Comparison of ENCODE assay signal across 1 cellular context in the genomic region with DNA sequence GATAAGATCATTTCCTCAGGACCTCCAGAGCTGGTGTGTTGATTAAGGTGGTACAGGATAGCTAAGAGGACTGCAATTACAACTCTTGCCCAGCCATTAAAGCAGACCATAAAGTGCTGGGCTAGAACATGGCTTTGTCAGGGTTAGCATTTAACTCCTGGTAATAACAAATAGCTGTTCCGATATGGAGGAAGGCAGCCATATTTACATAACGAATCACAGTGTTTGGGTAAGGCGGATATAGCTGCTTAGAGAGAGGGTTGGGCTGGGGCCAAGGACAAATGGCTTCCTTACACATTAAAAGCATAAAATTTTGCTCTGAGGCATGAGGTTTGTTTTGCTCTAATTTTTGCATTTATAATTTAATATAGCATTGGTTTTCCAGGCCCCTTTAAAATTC.
TF ChIP-seq lines count a peak whose summit lies in the region.

No MANE protein-coding gene starts in this region.

TF ChIP-seq in HepG2, 621 proteins besides CTCF, POLR2A, EP300 and RAD21 (continued from another document and continues in another):
- TF ChIP-seq, protein P1, sequence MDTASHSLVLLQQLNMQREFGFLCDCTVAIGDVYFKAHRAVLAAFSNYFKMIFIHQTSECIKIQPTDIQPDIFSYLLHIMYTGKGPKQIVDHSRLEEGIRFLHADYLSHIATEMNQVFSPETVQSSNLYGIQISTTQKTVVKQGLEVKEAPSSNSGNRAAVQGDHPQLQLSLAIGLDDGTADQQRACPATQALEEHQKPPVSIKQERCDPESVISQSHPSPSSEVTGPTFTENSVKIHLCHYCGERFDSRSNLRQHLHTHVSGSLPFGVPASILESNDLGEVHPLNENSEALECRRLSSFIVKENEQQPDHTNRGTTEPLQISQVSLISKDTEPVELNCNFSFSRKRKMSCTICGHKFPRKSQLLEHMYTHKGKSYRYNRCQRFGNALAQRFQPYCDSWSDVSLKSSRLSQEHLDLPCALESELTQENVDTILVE (CRISPR knock-in tag; IDR thresholded peaks at IDR 0.05), result no peak
- no peak for TF ChIP-seq ZNF343 (CRISPR knock-in tag; IDR thresholded peaks at IDR 0.05)
- TF ChIP-seq CHD2 (IDR thresholded peaks at IDR 0.05; ENCODE audit: low read depth, low read length), result no peak
- TF ChIP-seq RBAK (CRISPR knock-in tag; IDR thresholded peaks at IDR 0.05), result no peak
- no peak for TF ChIP-seq ZBTB8A (CRISPR knock-in tag; IDR thresholded peaks at IDR 0.05; ENCODE audit: borderline replicate concordance, low read depth)
- TF ChIP-seq, protein P2, sequence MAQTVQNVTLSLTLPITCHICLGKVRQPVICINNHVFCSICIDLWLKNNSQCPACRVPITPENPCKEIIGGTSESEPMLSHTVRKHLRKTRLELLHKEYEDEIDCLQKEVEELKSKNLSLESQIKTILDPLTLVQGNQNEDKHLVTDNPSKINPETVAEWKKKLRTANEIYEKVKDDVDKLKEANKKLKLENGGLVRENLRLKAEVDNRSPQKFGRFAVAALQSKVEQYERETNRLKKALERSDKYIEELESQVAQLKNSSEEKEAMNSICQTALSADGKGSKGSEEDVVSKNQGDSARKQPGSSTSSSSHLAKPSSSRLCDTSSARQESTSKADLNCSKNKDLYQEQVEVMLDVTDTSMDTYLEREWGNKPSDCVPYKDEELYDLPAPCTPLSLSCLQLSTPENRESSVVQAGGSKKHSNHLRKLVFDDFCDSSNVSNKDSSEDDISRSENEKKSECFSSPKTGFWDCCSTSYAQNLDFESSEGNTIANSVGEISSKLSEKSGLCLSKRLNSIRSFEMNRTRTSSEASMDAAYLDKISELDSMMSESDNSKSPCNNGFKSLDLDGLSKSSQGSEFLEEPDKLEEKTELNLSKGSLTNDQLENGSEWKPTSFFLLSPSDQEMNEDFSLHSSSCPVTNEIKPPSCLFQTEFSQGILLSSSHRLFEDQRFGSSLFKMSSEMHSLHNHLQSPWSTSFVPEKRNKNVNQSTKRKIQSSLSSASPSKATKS (CRISPR knock-in tag; IDR thresholded peaks at IDR 0.05), result no peak
- TF ChIP-seq RCOR2 (CRISPR knock-in tag; IDR thresholded peaks at IDR 0.05), result 0 out of 2 replicates have a peak, but pooled peaks have one; percentile 55
- no peak for TF ChIP-seq NFE2 (CRISPR knock-in tag; IDR thresholded peaks at IDR 0.05)
- TF ChIP-seq PLRG1 (conservative IDR thresholded peaks at IDR 0.05), result no peak
- no peak; the same call in 1 of the 2 replicates for TF ChIP-seq FOXO1 (CRISPR knock-in tag; IDR thresholded peaks at IDR 0.05)
- TF ChIP-seq ZNF292 (CRISPR knock-in tag; IDR thresholded peaks at IDR 0.05; ENCODE audit: borderline replicate concordance, low read depth), result no peak
- TF ChIP-seq PCBP1 (IDR thresholded peaks at IDR 0.05; ENCODE audit: borderline replicate concordance, low read depth, low read length), result no peak
- TF ChIP-seq, protein P3, sequence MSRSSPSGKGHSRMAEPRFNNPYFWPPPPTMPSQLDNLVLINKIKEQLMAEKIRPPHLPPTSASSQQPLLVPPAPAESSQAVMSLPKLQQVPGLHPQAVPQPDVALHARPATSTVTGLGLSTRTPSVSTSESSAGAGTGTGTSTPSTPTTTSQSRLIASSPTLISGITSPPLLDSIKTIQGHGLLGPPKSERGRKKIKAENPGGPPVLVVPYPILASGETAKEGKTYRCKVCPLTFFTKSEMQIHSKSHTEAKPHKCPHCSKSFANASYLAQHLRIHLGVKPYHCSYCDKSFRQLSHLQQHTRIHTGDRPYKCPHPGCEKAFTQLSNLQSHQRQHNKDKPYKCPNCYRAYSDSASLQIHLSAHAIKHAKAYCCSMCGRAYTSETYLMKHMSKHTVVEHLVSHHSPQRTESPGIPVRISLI (CRISPR knock-in tag; IDR thresholded peaks at IDR 0.05; ENCODE audit: borderline replicate concordance), result no peak
- no peak for TF ChIP-seq ZNF263 (CRISPR knock-in tag; IDR thresholded peaks at IDR 0.05)
- no peak for TF ChIP-seq SCMH1 (CRISPR knock-in tag; IDR thresholded peaks at IDR 0.05; ENCODE audit: borderline replicate concordance)
- no peak for TF ChIP-seq SALL2 (CRISPR knock-in tag; IDR thresholded peaks at IDR 0.05)
- TF ChIP-seq RBM39 (IDR thresholded peaks at IDR 0.05; ENCODE audit: low read depth, low read length, poor library complexity, severe bottlenecking), result no peak
- no peak for TF ChIP-seq ZNF674 (CRISPR knock-in tag; IDR thresholded peaks at IDR 0.05; ENCODE audit: low read depth)
- TF ChIP-seq U2AF2 (IDR thresholded peaks at IDR 0.05; ENCODE audit: low read depth, low read length), result no peak
- TF ChIP-seq, protein P4, sequence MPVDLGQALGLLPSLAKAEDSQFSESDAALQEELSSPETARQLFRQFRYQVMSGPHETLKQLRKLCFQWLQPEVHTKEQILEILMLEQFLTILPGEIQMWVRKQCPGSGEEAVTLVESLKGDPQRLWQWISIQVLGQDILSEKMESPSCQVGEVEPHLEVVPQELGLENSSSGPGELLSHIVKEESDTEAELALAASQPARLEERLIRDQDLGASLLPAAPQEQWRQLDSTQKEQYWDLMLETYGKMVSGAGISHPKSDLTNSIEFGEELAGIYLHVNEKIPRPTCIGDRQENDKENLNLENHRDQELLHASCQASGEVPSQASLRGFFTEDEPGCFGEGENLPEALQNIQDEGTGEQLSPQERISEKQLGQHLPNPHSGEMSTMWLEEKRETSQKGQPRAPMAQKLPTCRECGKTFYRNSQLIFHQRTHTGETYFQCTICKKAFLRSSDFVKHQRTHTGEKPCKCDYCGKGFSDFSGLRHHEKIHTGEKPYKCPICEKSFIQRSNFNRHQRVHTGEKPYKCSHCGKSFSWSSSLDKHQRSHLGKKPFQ (CRISPR knock-in tag; IDR thresholded peaks at IDR 0.05; ENCODE audit: insufficient replicate concordance), result no peak
- no peak for TF ChIP-seq ZNF556 (CRISPR knock-in tag; IDR thresholded peaks at IDR 0.05; ENCODE audit: borderline replicate concordance)
- no peak for TF ChIP-seq SP4 (CRISPR knock-in tag; IDR thresholded peaks at IDR 0.05)
- TF ChIP-seq, protein P5, sequence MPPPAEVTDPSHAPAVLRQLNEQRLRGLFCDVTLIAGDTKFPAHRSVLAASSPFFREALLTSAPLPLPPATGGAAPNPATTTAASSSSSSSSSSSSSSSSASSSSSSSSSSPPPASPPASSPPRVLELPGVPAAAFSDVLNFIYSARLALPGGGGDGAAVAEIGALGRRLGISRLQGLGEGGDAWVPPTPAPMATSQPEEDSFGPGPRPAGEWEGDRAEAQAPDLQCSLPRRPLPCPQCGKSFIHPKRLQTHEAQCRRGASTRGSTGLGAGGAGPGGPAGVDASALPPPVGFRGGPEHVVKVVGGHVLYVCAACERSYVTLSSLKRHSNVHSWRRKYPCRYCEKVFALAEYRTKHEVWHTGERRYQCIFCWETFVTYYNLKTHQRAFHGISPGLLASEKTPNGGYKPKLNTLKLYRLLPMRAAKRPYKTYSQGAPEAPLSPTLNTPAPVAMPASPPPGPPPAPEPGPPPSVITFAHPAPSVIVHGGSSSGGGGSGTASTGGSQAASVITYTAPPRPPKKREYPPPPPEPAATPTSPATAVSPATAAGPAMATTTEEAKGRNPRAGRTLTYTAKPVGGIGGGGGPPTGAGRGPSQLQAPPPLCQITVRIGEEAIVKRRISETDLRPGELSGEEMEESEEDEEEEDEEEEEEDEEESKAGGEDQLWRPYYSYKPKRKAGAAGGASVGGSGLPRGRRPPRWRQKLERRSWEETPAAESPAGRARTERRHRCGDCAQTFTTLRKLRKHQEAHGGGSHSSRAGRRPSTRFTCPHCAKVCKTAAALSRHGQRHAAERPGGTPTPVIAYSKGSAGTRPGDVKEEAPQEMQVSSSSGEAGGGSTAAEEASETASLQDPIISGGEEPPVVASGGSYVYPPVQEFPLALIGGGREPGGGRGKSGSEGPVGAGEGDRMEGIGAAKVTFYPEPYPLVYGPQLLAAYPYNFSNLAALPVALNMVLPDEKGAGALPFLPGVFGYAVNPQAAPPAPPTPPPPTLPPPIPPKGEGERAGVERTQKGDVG (CRISPR knock-in tag; IDR thresholded peaks at IDR 0.05; ENCODE audit: borderline replicate concordance), result no peak
- peak; percentile 68 for TF ChIP-seq GATAD2A (CRISPR knock-in tag; IDR thresholded peaks at IDR 0.05)
- TF ChIP-seq RFX1 (IDR thresholded peaks at IDR 0.05), result no peak
- TF ChIP-seq MZF1 (CRISPR knock-in tag; IDR thresholded peaks at IDR 0.05; ENCODE audit: borderline replicate concordance), result no peak
- TF ChIP-seq KLF16 (CRISPR knock-in tag; IDR thresholded peaks at IDR 0.05), result no peak
- TF ChIP-seq, protein P6, sequence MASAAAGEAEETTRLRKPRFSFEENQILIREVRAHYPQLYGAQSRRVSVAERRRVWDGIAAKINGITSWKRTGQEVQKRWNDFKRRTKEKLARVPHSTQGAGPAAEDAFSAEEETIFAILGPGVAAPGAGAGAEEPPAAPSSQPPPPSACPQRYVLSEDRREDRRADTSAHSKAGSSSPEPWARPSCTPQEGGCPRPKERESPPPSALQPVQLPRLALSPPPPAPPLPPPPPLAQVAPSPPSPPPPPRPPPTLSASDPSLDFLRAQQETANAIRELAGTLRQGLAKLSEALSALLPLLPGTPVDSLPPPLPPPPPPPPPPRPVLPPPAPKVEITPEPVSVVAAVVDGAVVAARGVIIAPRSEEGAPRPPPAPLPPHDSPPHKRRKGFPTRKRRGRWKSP (CRISPR knock-in tag; IDR thresholded peaks at IDR 0.05), result no peak
- no peak for TF ChIP-seq ATM (IDR thresholded peaks at IDR 0.05; ENCODE audit: borderline replicate concordance)
- no peak for TF ChIP-seq CBX2 (IDR thresholded peaks at IDR 0.05; ENCODE audit: low read depth, low read length)
- no peak for TF ChIP-seq CBX2 (CRISPR knock-in tag; IDR thresholded peaks at IDR 0.05; ENCODE audit: low read depth)
- TF ChIP-seq ZNF138 (CRISPR knock-in tag; IDR thresholded peaks at IDR 0.05; ENCODE audit: low read depth), result no peak
- TF ChIP-seq, protein P7, sequence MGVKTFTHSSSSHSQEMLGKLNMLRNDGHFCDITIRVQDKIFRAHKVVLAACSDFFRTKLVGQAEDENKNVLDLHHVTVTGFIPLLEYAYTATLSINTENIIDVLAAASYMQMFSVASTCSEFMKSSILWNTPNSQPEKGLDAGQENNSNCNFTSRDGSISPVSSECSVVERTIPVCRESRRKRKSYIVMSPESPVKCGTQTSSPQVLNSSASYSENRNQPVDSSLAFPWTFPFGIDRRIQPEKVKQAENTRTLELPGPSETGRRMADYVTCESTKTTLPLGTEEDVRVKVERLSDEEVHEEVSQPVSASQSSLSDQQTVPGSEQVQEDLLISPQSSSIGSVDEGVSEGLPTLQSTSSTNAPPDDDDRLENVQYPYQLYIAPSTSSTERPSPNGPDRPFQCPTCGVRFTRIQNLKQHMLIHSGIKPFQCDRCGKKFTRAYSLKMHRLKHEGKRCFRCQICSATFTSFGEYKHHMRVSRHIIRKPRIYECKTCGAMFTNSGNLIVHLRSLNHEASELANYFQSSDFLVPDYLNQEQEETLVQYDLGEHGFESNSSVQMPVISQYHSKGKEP (CRISPR knock-in tag; IDR thresholded peaks at IDR 0.05), result no peak
- TF ChIP-seq HNF4A (CRISPR knock-in tag; IDR thresholded peaks at IDR 0.05), result peak; percentile 37; the same call in 1 of the 2 replicates
- TF ChIP-seq, protein P8, sequence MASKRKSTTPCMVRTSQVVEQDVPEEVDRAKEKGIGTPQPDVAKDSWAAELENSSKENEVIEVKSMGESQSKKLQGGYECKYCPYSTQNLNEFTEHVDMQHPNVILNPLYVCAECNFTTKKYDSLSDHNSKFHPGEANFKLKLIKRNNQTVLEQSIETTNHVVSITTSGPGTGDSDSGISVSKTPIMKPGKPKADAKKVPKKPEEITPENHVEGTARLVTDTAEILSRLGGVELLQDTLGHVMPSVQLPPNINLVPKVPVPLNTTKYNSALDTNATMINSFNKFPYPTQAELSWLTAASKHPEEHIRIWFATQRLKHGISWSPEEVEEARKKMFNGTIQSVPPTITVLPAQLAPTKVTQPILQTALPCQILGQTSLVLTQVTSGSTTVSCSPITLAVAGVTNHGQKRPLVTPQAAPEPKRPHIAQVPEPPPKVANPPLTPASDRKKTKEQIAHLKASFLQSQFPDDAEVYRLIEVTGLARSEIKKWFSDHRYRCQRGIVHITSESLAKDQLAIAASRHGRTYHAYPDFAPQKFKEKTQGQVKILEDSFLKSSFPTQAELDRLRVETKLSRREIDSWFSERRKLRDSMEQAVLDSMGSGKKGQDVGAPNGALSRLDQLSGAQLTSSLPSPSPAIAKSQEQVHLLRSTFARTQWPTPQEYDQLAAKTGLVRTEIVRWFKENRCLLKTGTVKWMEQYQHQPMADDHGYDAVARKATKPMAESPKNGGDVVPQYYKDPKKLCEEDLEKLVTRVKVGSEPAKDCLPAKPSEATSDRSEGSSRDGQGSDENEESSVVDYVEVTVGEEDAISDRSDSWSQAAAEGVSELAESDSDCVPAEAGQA (IDR thresholded peaks at IDR 0.05; ENCODE audit: low read depth), result no peak
- TF ChIP-seq, protein P8 (CRISPR knock-in tag; IDR thresholded peaks at IDR 0.05; ENCODE audit: borderline replicate concordance), result no peak
- TF ChIP-seq, protein P9, sequence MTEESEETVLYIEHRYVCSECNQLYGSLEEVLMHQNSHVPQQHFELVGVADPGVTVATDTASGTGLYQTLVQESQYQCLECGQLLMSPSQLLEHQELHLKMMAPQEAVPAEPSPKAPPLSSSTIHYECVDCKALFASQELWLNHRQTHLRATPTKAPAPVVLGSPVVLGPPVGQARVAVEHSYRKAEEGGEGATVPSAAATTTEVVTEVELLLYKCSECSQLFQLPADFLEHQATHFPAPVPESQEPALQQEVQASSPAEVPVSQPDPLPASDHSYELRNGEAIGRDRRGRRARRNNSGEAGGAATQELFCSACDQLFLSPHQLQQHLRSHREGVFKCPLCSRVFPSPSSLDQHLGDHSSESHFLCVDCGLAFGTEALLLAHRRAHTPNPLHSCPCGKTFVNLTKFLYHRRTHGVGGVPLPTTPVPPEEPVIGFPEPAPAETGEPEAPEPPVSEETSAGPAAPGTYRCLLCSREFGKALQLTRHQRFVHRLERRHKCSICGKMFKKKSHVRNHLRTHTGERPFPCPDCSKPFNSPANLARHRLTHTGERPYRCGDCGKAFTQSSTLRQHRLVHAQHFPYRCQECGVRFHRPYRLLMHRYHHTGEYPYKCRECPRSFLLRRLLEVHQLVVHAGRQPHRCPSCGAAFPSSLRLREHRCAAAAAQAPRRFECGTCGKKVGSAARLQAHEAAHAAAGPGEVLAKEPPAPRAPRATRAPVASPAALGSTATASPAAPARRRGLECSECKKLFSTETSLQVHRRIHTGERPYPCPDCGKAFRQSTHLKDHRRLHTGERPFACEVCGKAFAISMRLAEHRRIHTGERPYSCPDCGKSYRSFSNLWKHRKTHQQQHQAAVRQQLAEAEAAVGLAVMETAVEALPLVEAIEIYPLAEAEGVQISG (CRISPR knock-in tag; IDR thresholded peaks at IDR 0.05), result no peak
- TF ChIP-seq ZNF33A (CRISPR knock-in tag; IDR thresholded peaks at IDR 0.05; ENCODE audit: borderline replicate concordance), result no peak
- no peak for TF ChIP-seq MXD4 (CRISPR knock-in tag; IDR thresholded peaks at IDR 0.05)
